12 cellular contexts compared by ENCODE assay signal in the genomic region with DNA sequence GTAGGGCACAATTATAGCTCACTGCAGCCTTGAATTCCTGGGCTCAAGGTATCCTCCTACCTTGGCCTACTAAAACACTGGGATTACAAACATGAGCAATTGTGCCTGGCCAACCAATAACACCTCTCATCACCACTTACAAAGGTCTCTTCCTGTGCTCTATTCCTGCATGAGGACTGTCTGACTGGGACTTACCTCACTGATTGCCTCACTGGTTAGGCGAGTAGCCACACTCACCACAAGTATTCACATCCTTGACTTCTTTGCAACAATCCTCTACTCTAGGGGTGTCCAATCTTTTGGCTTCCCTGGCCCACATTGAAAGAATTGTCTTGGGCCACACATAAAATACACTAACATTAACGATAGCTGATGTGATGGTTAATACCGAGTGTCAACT.
"Had no signal": no experiment of that assay in that cellular context is flagged by ENCODE, and none has a peak within 500 bp of the region (broad histone marks: within the 10 kb centered on the region; RNA-seq: fewer than 3 reads in every experiment).

No MANE protein-coding gene starts in this region.

- H3K4me1 Mint-ChIP-seq: naive B cell; stimulated activated effector memory CD8-positive, alpha-beta T cell treated with anti-CD3 and anti-CD28 coated beads, Interleukin-12 subunit alpha, Interleukin-12 subunit beta, amount 100 ng/mL, for 72 hours had no signal

- H3K9me3 ChIP-seq: body of pancreas, gastrocnemius medialis, pancreas, thyroid gland had no signal

- H3K36me3 ChIP-seq: gastrocnemius medialis, pancreas, thyroid gland had no signal

- H3K27ac Mint-ChIP-seq: activated CD4-positive, alpha-beta memory T cell treated with anti-CD3 and anti-CD28 coated beads, Interleukin-2, amount 10 ng/mL, durations not matched to agents 7 days and 5 days; activated T-cell treated with anti-CD3 and anti-CD28 coated beads, Interleukin-2, amount 50 U/mL, for 24 hours; stimulated activated effector memory CD8-positive, alpha-beta T cell treated with anti-CD3 and anti-CD28 coated beads, Interleukin-12 subunit alpha, Interleukin-12 subunit beta, amount 100 ng/mL, for 72 hours had no signal

- DNase-seq: activated CD4-positive, alpha-beta memory T cell treated with anti-CD3 and anti-CD28 coated beads, Interleukin-2, amount 10 ng/mL, durations not matched to agents 7 days and 5 days; activated naive CD4-positive, alpha-beta T cell treated with anti-CD3 and anti-CD28 coated beads, Interleukin-2, amount 50 U/mL, for 16 hours; activated T-cell treated with anti-CD3 and anti-CD28 coated beads, Interleukin-2, amount 50 U/mL, for 24 hours; body of pancreas; effector CD8-positive, alpha-beta T cell; gastrocnemius medialis; naive B cell; pancreas; stimulated activated CD4-positive, alpha-beta T cell treated with anti-CD3 and anti-CD28 coated beads, Interleukin-12 subunit alpha, Interleukin-12 subunit beta, amount 100 ng/mL, for 4 hours; thyroid gland had no signal

- H3K4me1 ChIP-seq: body of pancreas, gastrocnemius medialis, pancreas, thyroid gland had no signal

- H3K4me3 Mint-ChIP-seq: activated CD4-positive, alpha-beta memory T cell treated with anti-CD3 and anti-CD28 coated beads, Interleukin-2, amount 10 ng/mL, durations not matched to agents 7 days and 5 days; activated T-cell treated with anti-CD3 and anti-CD28 coated beads, Interleukin-2, amount 50 U/mL, for 24 hours; naive B cell; stimulated activated effector memory CD8-positive, alpha-beta T cell treated with anti-CD3 and anti-CD28 coated beads, Interleukin-12 subunit alpha, Interleukin-12 subunit beta, amount 100 ng/mL, for 72 hours had no signal

- H3K36me3 Mint-ChIP-seq: naive B cell; stimulated activated effector memory CD8-positive, alpha-beta T cell treated with anti-CD3 and anti-CD28 coated beads, Interleukin-12 subunit alpha, Interleukin-12 subunit beta, amount 100 ng/mL, for 72 hours had no signal

- H3K4me3 ChIP-seq: body of pancreas, gastrocnemius medialis, pancreas, thyroid gland had no signal

- H3K9me3 Mint-ChIP-seq: activated CD4-positive, alpha-beta memory T cell treated with anti-CD3 and anti-CD28 coated beads, Interleukin-2, amount 10 ng/mL, durations not matched to agents 7 days and 5 days; activated T-cell treated with anti-CD3 and anti-CD28 coated beads, Interleukin-2, amount 50 U/mL, for 24 hours; stimulated activated effector memory CD8-positive, alpha-beta T cell treated with anti-CD3 and anti-CD28 coated beads, Interleukin-12 subunit alpha, Interleukin-12 subunit beta, amount 100 ng/mL, for 72 hours had no signal

- H3K27ac ChIP-seq: body of pancreas, gastrocnemius medialis, pancreas, thyroid gland, VCaP had no signal

- H3K27me3 ChIP-seq: body of pancreas, gastrocnemius medialis, pancreas, thyroid gland had no signal

- H3K27me3 Mint-ChIP-seq: activated CD4-positive, alpha-beta memory T cell treated with anti-CD3 and anti-CD28 coated beads, Interleukin-2, amount 10 ng/mL, durations not matched to agents 7 days and 5 days; activated T-cell treated with anti-CD3 and anti-CD28 coated beads, Interleukin-2, amount 50 U/mL, for 24 hours had no signal
